Comparison of ENCODE assay signal across 8 cellular contexts in genomic region chr14:92551066-92551841, GRCh38. TPM values are rescaled to one million over a fixed set of nuclear protein-coding genes. Genes with fewer than 3 reads are reported as not detected.
DNase-seq lines count a peak whose midpoint lies in the region; ATAC-seq, FAIRE-seq and TF ChIP-seq lines count a peak whose summit lies in the region.

No MANE protein-coding gene starts in this region.

- no peaks in the 10 kb centered on the region for H3K9me2 ChIP-seq in GM23248 (ENCODE audit: insufficient read depth)

- H3K9me3 Mint-ChIP-seq in Calu3 (ENCODE audit: low read depth, unreplicated experiment): no peaks in the 10 kb centered on the region

- intact Hi-C loops in spleen (cut with DNase I; ENCODE audit: low total_unique reads): no loop called here
- intact Hi-C loops in Calu3 (cut with micrococcal nuclease; ENCODE audit: unreplicated experiment): no loop called here

- H3K9me3 ChIP-seq in spleen (no peaks in the 10 kb centered on the region), GM23248 (ENCODE audit: low read depth) (no peaks in the 10 kb centered on the region)

- 0 out of 2 replicates have a peak, but pooled peaks cover 4% of the 10 kb centered on the region for H3F3A ChIP-seq in GM23248 (ENCODE audit: insufficient read depth)

- peaks cover 18 to 90% (median 69%) of the 10 kb centered on the region in 6 donors for H3K4me1 ChIP-seq in spleen
- peaks cover 12% of the 10 kb centered on the region for H3K4me1 ChIP-seq in GM23248 (ENCODE audit: insufficient read depth)

- peaks cover 5% of the 10 kb centered on the region for H3K4me1 Mint-ChIP-seq in Calu3 (ENCODE audit: low read depth, unreplicated experiment)

- peaks cover 43% of the 10 kb centered on the region for H3K79me2 ChIP-seq in GM23248 (ENCODE audit: insufficient read depth)

- no peak overlapping the region for H2AFZ ChIP-seq in GM23248

- in situ Hi-C loops in GM23248 (cut with MboI): no loop called here

- no peak overlapping the region for H3K4me2 ChIP-seq in GM23248 (ENCODE audit: unreplicated experiment)

- H3K36me3 Mint-ChIP-seq in Calu3 (ENCODE audit: insufficient read depth, unreplicated experiment): peaks cover 5% of the 10 kb centered on the region

- no peaks in the 10 kb centered on the region for H4K20me1 ChIP-seq in GM23248 (ENCODE audit: insufficient read depth)

- no peak overlapping the region for H3K9ac ChIP-seq in GM23248

- 48 to 58% (median 53%) methylated on average over 13 of the region's 13 CpGs for WGBS in spleen, 5 donors
- WGBS in GM23248 (ENCODE audit: low coverage in 1 of 2, low lambda C conversion rate in 2 of 2, missing lambda C conversion rate in 2 of 2), 2 experiments: 90 to 91% methylated on average over 13 of the region's 13 CpGs

- H3K27me3 ChIP-seq in spleen (replicated peaks in 1 of 7): no peaks in the 10 kb centered on the region
- H3K27me3 ChIP-seq in GM23248 (replicated peaks; ENCODE audit: insufficient read depth): no peaks in the 10 kb centered on the region

- peak in 10 of 11 experiments; percentile 14 to 88 (median 66) for TF ChIP-seq CTCF in spleen (IDR thresholded peaks at IDR 0.05 in 8 of 11, conservative IDR thresholded peaks at IDR 0.05 in 3 of 11)
- TF ChIP-seq CTCF in Calu3 (IDR thresholded peaks at IDR 0.05; ENCODE audit: unreplicated experiment): no peak

- ATAC-seq in GM19035 (IDR thresholded peaks at IDR 0.05; ENCODE audit: unreplicated experiment) (peak; percentile 69), HG02981 (IDR thresholded peaks at IDR 0.05; ENCODE audit: unreplicated experiment) (peak; percentile 73)

- DNase-seq in OCI-M1 (lab: John Stamatoyannopoulos, UW) (peak; percentile 71), spleen (no peak), urothelium cell line (ENCODE audit: low spot score) (no peak), Calu3 (no peak), GM23248 (no peak), NCI-H1092 (lab: John Stamatoyannopoulos, UW) (no peak)

- H3K36me3 ChIP-seq in spleen (peaks cover 0 to 17% (median 2%) of the 10 kb centered on the region in 6 donors), GM23248 (ENCODE audit: low read depth) (no peaks in the 10 kb centered on the region)

- CTCF ChIA-PET in Calu3 (lab: Charles Lee): no interaction called here

- H3K27me3 Mint-ChIP-seq in Calu3 (ENCODE audit: unreplicated experiment): no peaks in the 10 kb centered on the region

- H3K4me3 ChIP-seq in spleen (no peak overlapping the region), GM23248 (no peak overlapping the region)

- no peak for TF ChIP-seq POLR2A in spleen (IDR thresholded peaks at IDR 0.05)

- H3K4me3 Mint-ChIP-seq in Calu3 (ENCODE audit: low read depth, unreplicated experiment): no peak overlapping the region

- no TSS peak for BruUV-seq in Calu3 (replicated peaks; lab: Mats Ljungman, UMichigan)

- H3K27ac ChIP-seq in spleen (peak overlapping the region in 3 of 8 donors; percentile 16 to 83 (median 40)), GM23248 (no peak overlapping the region)

- FAIRE-seq in urothelium cell line (lab: Jason Lieb, UNC): no peak

- H3K27ac Mint-ChIP-seq in Calu3 (ENCODE audit: unreplicated experiment): no peak overlapping the region

RNA-seq across cellular contexts. Expression of gene RIN3, which starts 37.7 kb away (rescaled TPM):
- total RNA-seq in spleen (100 to 1,000 TPM in 2 of 7 donors, 10 to 100 TPM in 5; 65.4 to 117 (median 95.4) TPM), Calu3 (2022) (13.2 and 13.8 TPM in 2 replicates)
- polyA plus RNA-seq in spleen (10 to 100 TPM; 17.2 to 28.8 (median 22.9) TPM), GM23248 (2016; fragmentation: Nextera tagmentation; extraction: Ambion mirVana) (7.0 and 7.7 TPM in 2 replicates)
- 1.8 and 3.8 TPM in 2 replicates for total RNA-seq in GM23248 (2014; rRNA removed; shearing (Covaris generic))
